Comparison of ENCODE assay signal across 1 cellular context in the genomic region with DNA sequence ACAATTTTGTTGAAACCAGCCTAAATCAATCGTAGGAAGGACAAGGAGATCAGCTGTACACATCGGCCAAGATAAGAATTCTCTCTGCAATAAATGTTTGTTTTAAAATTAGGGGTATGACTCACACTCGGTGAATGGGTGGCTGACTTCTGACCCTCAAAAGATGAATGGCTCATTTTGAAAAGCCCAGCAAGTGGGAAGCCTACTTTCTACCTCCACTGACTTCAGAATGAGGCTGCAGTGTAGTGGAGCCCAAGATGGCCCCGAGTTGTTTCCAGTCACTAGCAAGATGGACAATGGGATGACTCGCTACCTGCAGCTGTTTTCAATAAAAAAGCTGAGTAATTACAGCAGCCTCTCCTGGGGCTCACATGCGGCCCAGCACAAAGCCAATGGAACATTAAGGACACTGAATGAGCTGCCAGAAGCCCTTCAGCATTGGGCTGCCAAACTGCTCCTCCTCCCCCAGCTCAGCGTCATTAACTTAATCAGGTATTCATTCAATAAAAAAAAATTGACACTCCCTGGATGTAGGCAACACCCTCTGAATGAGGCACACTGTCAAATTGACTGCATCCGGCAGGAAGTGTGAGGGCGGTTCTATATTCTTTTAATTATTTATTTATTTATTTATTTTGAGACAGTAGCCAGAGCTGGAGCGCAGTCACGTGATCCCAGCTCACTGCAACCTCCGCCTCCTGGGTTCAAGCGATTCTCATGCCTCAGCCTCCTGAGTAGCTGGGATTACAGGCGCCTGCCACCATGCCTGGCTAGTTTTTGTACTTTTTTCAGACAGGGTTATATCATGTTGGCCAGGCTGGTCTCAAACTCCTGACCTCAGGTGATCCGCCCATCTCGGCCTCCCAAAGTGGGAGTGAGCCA.
TF ChIP-seq lines count a peak whose summit lies in the region.

No MANE protein-coding gene starts in this region.

TF ChIP-seq in K562, 482 proteins besides CTCF, POLR2A, EP300 and RAD21 (continued from another document and continues in another):
- TF ChIP-seq, protein P1, sequence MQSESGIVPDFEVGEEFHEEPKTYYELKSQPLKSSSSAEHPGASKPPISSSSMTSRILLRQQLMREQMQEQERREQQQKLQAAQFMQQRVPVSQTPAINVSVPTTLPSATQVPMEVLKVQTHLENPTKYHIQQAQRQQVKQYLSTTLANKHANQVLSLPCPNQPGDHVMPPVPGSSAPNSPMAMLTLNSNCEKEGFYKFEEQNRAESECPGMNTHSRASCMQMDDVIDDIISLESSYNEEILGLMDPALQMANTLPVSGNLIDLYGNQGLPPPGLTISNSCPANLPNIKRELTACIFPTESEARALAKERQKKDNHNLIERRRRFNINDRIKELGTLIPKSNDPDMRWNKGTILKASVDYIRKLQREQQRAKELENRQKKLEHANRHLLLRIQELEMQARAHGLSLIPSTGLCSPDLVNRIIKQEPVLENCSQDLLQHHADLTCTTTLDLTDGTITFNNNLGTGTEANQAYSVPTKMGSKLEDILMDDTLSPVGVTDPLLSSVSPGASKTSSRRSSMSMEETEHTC (IDR thresholded peaks at IDR 0.05): no peak
- TF ChIP-seq E2F3 (CRISPR knock-in tag; IDR thresholded peaks at IDR 0.05): no peak
- no peak for TF ChIP-seq TAF7 (tag; IDR thresholded peaks at IDR 0.05)
- TF ChIP-seq, protein P2, sequence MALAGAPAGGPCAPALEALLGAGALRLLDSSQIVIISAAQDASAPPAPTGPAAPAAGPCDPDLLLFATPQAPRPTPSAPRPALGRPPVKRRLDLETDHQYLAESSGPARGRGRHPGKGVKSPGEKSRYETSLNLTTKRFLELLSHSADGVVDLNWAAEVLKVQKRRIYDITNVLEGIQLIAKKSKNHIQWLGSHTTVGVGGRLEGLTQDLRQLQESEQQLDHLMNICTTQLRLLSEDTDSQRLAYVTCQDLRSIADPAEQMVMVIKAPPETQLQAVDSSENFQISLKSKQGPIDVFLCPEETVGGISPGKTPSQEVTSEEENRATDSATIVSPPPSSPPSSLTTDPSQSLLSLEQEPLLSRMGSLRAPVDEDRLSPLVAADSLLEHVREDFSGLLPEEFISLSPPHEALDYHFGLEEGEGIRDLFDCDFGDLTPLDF (CRISPR knock-in tag; IDR thresholded peaks at IDR 0.05): no peak
- TF ChIP-seq CEBPG (CRISPR knock-in tag; IDR thresholded peaks at IDR 0.05): no peak
- TF ChIP-seq CEBPG (tag; conservative IDR thresholded peaks at IDR 0.05 in 1 of 2, IDR thresholded peaks at IDR 0.05 in 1 of 2): no peak
- TF ChIP-seq CCNT2 (IDR thresholded peaks at IDR 0.05; ENCODE audit: borderline replicate concordance, extremely low read depth, insufficient read length, low read depth, low read length): peak; percentile 19
- TF ChIP-seq EHMT2 (IDR thresholded peaks at IDR 0.05): peak; percentile 77
- TF ChIP-seq SIN3A (IDR thresholded peaks at IDR 0.05; ENCODE audit: borderline replicate concordance in 2 of 2, control insufficient read depth in 1 of 2, low read depth in 2 of 2, low read length in 2 of 2): no peak
- TF ChIP-seq MBD2 (IDR thresholded peaks at IDR 0.05; ENCODE audit: borderline replicate concordance, low read depth): no peak
- TF ChIP-seq, protein P3, sequence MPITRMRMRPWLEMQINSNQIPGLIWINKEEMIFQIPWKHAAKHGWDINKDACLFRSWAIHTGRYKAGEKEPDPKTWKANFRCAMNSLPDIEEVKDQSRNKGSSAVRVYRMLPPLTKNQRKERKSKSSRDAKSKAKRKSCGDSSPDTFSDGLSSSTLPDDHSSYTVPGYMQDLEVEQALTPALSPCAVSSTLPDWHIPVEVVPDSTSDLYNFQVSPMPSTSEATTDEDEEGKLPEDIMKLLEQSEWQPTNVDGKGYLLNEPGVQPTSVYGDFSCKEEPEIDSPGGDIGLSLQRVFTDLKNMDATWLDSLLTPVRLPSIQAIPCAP (CRISPR knock-in tag; IDR thresholded peaks at IDR 0.05; ENCODE audit: borderline replicate concordance): no peak
- TF ChIP-seq, protein P4, sequence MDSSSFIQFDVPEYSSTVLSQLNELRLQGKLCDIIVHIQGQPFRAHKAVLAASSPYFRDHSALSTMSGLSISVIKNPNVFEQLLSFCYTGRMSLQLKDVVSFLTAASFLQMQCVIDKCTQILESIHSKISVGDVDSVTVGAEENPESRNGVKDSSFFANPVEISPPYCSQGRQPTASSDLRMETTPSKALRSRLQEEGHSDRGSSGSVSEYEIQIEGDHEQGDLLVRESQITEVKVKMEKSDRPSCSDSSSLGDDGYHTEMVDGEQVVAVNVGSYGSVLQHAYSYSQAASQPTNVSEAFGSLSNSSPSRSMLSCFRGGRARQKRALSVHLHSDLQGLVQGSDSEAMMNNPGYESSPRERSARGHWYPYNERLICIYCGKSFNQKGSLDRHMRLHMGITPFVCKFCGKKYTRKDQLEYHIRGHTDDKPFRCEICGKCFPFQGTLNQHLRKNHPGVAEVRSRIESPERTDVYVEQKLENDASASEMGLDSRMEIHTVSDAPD (CRISPR knock-in tag; IDR thresholded peaks at IDR 0.05): no peak
- TF ChIP-seq PRMT5 (CRISPR knock-in tag; IDR thresholded peaks at IDR 0.05): no peak
- TF ChIP-seq, protein P5, sequence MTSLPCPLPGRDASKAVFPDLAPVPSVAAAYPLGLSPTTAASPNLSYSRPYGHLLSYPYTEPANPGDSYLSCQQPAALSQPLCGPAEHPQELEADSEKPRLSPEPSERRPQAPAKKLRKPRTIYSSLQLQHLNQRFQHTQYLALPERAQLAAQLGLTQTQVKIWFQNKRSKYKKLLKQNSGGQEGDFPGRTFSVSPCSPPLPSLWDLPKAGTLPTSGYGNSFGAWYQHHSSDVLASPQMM (CRISPR knock-in tag; IDR thresholded peaks at IDR 0.05): no peak
- TF ChIP-seq CSDE1 (IDR thresholded peaks at IDR 0.05): no peak
- TF ChIP-seq CREBBP (IDR thresholded peaks at IDR 0.05; ENCODE audit: low read depth, low read length): no peak
- TF ChIP-seq RBFOX2 (IDR thresholded peaks at IDR 0.05; ENCODE audit: low read depth, low read length): peak; percentile 23; the same call in 1 of the 2 replicates
- TF ChIP-seq GTF2A2 (tag; IDR thresholded peaks at IDR 0.05): no peak
- TF ChIP-seq, protein P6, sequence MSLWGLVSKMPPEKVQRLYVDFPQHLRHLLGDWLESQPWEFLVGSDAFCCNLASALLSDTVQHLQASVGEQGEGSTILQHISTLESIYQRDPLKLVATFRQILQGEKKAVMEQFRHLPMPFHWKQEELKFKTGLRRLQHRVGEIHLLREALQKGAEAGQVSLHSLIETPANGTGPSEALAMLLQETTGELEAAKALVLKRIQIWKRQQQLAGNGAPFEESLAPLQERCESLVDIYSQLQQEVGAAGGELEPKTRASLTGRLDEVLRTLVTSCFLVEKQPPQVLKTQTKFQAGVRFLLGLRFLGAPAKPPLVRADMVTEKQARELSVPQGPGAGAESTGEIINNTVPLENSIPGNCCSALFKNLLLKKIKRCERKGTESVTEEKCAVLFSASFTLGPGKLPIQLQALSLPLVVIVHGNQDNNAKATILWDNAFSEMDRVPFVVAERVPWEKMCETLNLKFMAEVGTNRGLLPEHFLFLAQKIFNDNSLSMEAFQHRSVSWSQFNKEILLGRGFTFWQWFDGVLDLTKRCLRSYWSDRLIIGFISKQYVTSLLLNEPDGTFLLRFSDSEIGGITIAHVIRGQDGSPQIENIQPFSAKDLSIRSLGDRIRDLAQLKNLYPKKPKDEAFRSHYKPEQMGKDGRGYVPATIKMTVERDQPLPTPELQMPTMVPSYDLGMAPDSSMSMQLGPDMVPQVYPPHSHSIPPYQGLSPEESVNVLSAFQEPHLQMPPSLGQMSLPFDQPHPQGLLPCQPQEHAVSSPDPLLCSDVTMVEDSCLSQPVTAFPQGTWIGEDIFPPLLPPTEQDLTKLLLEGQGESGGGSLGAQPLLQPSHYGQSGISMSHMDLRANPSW (CRISPR knock-in tag; IDR thresholded peaks at IDR 0.05): no peak
- TF ChIP-seq MYBL2 (IDR thresholded peaks at IDR 0.05; ENCODE audit: low read depth): no peak
- no peak for TF ChIP-seq MYBL2 (CRISPR knock-in tag; IDR thresholded peaks at IDR 0.05; ENCODE audit: borderline replicate concordance)
- TF ChIP-seq, protein P7, sequence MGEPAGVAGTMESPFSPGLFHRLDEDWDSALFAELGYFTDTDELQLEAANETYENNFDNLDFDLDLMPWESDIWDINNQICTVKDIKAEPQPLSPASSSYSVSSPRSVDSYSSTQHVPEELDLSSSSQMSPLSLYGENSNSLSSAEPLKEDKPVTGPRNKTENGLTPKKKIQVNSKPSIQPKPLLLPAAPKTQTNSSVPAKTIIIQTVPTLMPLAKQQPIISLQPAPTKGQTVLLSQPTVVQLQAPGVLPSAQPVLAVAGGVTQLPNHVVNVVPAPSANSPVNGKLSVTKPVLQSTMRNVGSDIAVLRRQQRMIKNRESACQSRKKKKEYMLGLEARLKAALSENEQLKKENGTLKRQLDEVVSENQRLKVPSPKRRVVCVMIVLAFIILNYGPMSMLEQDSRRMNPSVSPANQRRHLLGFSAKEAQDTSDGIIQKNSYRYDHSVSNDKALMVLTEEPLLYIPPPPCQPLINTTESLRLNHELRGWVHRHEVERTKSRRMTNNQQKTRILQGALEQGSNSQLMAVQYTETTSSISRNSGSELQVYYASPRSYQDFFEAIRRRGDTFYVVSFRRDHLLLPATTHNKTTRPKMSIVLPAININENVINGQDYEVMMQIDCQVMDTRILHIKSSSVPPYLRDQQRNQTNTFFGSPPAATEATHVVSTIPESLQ (CRISPR knock-in tag; IDR thresholded peaks at IDR 0.05): no peak
- no peak for TF ChIP-seq RFX5 (IDR thresholded peaks at IDR 0.05; ENCODE audit: low read depth, low read length)
- no peak for TF ChIP-seq POLR2AphosphoS2 (IDR thresholded peaks at IDR 0.05; ENCODE audit: low read length)
- TF ChIP-seq, protein P8, sequence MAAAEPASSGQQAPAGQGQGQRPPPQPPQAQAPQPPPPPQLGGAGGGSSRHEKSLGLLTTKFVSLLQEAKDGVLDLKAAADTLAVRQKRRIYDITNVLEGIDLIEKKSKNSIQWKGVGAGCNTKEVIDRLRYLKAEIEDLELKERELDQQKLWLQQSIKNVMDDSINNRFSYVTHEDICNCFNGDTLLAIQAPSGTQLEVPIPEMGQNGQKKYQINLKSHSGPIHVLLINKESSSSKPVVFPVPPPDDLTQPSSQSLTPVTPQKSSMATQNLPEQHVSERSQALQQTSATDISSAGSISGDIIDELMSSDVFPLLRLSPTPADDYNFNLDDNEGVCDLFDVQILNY (CRISPR knock-in tag; IDR thresholded peaks at IDR 0.05): no peak
- TF ChIP-seq PTRF (tag; IDR thresholded peaks at IDR 0.05): no peak
- TF ChIP-seq CREM (IDR thresholded peaks at IDR 0.05; ENCODE audit: low read depth): peak; percentile 20; the same call in 1 of the 2 replicates
- TF ChIP-seq ZNF232 (CRISPR knock-in tag; IDR thresholded peaks at IDR 0.05): no peak
- TF ChIP-seq ZNF253 (CRISPR knock-in tag; conservative IDR thresholded peaks at IDR 0.05): no peak
- TF ChIP-seq KLF10 (CRISPR knock-in tag; IDR thresholded peaks at IDR 0.05): no peak
- TF ChIP-seq, protein P9, sequence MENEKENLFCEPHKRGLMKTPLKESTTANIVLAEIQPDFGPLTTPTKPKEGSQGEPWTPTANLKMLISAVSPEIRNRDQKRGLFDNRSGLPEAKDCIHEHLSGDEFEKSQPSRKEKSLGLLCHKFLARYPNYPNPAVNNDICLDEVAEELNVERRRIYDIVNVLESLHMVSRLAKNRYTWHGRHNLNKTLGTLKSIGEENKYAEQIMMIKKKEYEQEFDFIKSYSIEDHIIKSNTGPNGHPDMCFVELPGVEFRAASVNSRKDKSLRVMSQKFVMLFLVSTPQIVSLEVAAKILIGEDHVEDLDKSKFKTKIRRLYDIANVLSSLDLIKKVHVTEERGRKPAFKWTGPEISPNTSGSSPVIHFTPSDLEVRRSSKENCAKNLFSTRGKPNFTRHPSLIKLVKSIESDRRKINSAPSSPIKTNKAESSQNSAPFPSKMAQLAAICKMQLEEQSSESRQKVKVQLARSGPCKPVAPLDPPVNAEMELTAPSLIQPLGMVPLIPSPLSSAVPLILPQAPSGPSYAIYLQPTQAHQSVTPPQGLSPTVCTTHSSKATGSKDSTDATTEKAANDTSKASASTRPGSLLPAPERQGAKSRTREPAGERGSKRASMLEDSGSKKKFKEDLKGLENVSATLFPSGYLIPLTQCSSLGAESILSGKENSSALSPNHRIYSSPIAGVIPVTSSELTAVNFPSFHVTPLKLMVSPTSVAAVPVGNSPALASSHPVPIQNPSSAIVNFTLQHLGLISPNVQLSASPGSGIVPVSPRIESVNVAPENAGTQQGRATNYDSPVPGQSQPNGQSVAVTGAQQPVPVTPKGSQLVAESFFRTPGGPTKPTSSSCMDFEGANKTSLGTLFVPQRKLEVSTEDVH (IDR thresholded peaks at IDR 0.05; ENCODE audit: low read depth, partially characterized antibody): no peak
- TF ChIP-seq FOXJ2 (tag; IDR thresholded peaks at IDR 0.05): no peak
- 0 out of 2 replicates have a peak, but pooled peaks have one; percentile 39 for TF ChIP-seq HDAC2 (IDR thresholded peaks at IDR 0.05)
- no peak for TF ChIP-seq ZNF507 (tag; conservative IDR thresholded peaks at IDR 0.05)
- no peak for TF ChIP-seq ZNF324 (CRISPR knock-in tag; IDR thresholded peaks at IDR 0.05)
- no peak for TF ChIP-seq ZNF121 (CRISPR knock-in tag; conservative IDR thresholded peaks at IDR 0.05)
- TF ChIP-seq, protein P10, sequence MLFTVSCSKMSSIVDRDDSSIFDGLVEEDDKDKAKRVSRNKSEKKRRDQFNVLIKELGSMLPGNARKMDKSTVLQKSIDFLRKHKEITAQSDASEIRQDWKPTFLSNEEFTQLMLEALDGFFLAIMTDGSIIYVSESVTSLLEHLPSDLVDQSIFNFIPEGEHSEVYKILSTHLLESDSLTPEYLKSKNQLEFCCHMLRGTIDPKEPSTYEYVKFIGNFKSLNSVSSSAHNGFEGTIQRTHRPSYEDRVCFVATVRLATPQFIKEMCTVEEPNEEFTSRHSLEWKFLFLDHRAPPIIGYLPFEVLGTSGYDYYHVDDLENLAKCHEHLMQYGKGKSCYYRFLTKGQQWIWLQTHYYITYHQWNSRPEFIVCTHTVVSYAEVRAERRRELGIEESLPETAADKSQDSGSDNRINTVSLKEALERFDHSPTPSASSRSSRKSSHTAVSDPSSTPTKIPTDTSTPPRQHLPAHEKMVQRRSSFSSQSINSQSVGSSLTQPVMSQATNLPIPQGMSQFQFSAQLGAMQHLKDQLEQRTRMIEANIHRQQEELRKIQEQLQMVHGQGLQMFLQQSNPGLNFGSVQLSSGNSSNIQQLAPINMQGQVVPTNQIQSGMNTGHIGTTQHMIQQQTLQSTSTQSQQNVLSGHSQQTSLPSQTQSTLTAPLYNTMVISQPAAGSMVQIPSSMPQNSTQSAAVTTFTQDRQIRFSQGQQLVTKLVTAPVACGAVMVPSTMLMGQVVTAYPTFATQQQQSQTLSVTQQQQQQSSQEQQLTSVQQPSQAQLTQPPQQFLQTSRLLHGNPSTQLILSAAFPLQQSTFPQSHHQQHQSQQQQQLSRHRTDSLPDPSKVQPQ (CRISPR knock-in tag; IDR thresholded peaks at IDR 0.05; ENCODE audit: borderline replicate concordance): no peak
- TF ChIP-seq SIX5 (IDR thresholded peaks at IDR 0.05; ENCODE audit: borderline replicate concordance in 1 of 2, insufficient read depth in 1 of 2, low read depth in 1 of 2, low read length in 2 of 2): no peak
- TF ChIP-seq MCM5 (IDR thresholded peaks at IDR 0.05; ENCODE audit: low read depth): no peak
- TF ChIP-seq RCOR1 (IDR thresholded peaks at IDR 0.05; ENCODE audit: borderline replicate concordance in 1 of 2, low read depth in 2 of 2, low read length in 2 of 2): peak in 1 of 2 experiments; percentile 30; a peak in 1 of 4 replicates
- TF ChIP-seq, protein P11, sequence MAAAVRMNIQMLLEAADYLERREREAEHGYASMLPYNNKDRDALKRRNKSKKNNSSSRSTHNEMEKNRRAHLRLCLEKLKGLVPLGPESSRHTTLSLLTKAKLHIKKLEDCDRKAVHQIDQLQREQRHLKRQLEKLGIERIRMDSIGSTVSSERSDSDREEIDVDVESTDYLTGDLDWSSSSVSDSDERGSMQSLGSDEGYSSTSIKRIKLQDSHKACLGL (CRISPR knock-in tag; IDR thresholded peaks at IDR 0.05; ENCODE audit: borderline replicate concordance, poor library complexity, severe bottlenecking): no peak
